ENCODE assay signal across 21 cellular contexts in genomic region chr15:101434032-101434920, GRCh38. TPM values are rescaled to one million over a fixed set of nuclear protein-coding genes. Genes with fewer than 3 reads are reported as not detected.
A peak's percentile ranks its signal among the peaks of the same experiment; 100 is the strongest.
DNase-seq lines count a peak whose midpoint lies in the region; ATAC-seq and TF ChIP-seq lines count a peak whose summit lies in the region.
"Had no signal": no experiment of that assay in that cellular context is flagged by ENCODE, and none has a peak within 500 bp of the region (broad histone marks: within the 10 kb centered on the region; RNA-seq: fewer than 3 reads in every experiment).

No MANE protein-coding gene starts in this region.

- H3K27ac ChIP-seq in osteoblast (ENCODE audit: low read depth, low read length): no peak overlapping the region
- H3K27ac ChIP-seq: C4-2B, KMS-11, PC-9, SK-N-MC had no signal

- no peak overlapping the region for H3K27ac Mint-ChIP-seq in activated CD8-positive, alpha-beta memory T cell treated with anti-CD3 and anti-CD28 coated beads, Interleukin-2, amount 10 ng/mL, durations not matched to agents 7 days and 5 days

- ATAC-seq in activated CD8-positive, alpha-beta memory T cell treated with anti-CD3 and anti-CD28 coated beads, Interleukin-2, amount 10 ng/mL, durations not matched to agents 7 days and 5 days: no peak
- ATAC-seq in left lobe of liver (no peak), HG03108 (IDR thresholded peaks at IDR 0.05; ENCODE audit: unreplicated experiment) (no peak), GM18502 (IDR thresholded peaks at IDR 0.05; ENCODE audit: poor library complexity, unreplicated experiment) (no peak), GM18498 (IDR thresholded peaks at IDR 0.05; ENCODE audit: unreplicated experiment) (no peak)

- H3K4me2 ChIP-seq in osteoblast (ENCODE audit: insufficient read depth, low read length): no peak overlapping the region
- H3K4me2 ChIP-seq: KMS-11, PC-9 had no signal

- no peaks in the 10 kb centered on the region for H4K20me1 ChIP-seq in osteoblast (ENCODE audit: insufficient read depth, low read length)

- H3K36me3 ChIP-seq in osteoblast (ENCODE audit: insufficient read depth, low read length): no peaks in the 10 kb centered on the region

- no peaks in the 10 kb centered on the region for H3K36me3 Mint-ChIP-seq in activated CD8-positive, alpha-beta memory T cell treated with anti-CD3 and anti-CD28 coated beads, Interleukin-2, amount 10 ng/mL, durations not matched to agents 7 days and 5 days

- no peak for TF ChIP-seq CTCF in osteoblast (IDR thresholded peaks at IDR 0.05; ENCODE audit: extremely low read depth, low read depth, low read length)

- no peaks in the 10 kb centered on the region for H3K4me1 Mint-ChIP-seq in activated CD8-positive, alpha-beta memory T cell treated with anti-CD3 and anti-CD28 coated beads, Interleukin-2, amount 10 ng/mL, durations not matched to agents 7 days and 5 days

- peaks cover 2% of the 10 kb centered on the region for H3K27me3 ChIP-seq in osteoblast (ENCODE audit: insufficient read depth, low read length)

- no peak overlapping the region for H2AFZ ChIP-seq in osteoblast (ENCODE audit: low read length)
- H2AFZ ChIP-seq: PC-9 had no signal

- no peak overlapping the region for H3K4me3 Mint-ChIP-seq in activated CD8-positive, alpha-beta memory T cell treated with anti-CD3 and anti-CD28 coated beads, Interleukin-2, amount 10 ng/mL, durations not matched to agents 7 days and 5 days

- H3K4me3 ChIP-seq in osteoblast (ENCODE audit: insufficient read depth, low read length): no peak overlapping the region
- H3K4me3 ChIP-seq: PC-9, SK-N-MC had no signal

- CTCF ChIA-PET in activated CD8-positive, alpha-beta memory T cell treated with anti-CD3 and anti-CD28 coated beads, Interleukin-2, amount 10 ng/mL, durations not matched to agents 7 days and 5 days (lab: Charles Lee): no interaction called here

- H3K9me3 Mint-ChIP-seq in activated CD8-positive, alpha-beta memory T cell treated with anti-CD3 and anti-CD28 coated beads, Interleukin-2, amount 10 ng/mL, durations not matched to agents 7 days and 5 days (ENCODE audit: low read depth): no peaks in the 10 kb centered on the region

- no peaks in the 10 kb centered on the region for H3K79me2 ChIP-seq in osteoblast (ENCODE audit: insufficient read depth, low read length)

- H3K27me3 Mint-ChIP-seq in activated CD8-positive, alpha-beta memory T cell treated with anti-CD3 and anti-CD28 coated beads, Interleukin-2, amount 10 ng/mL, durations not matched to agents 7 days and 5 days: peaks cover 2% of the 10 kb centered on the region

- DNase-seq in activated CD8-positive, alpha-beta memory T cell treated with anti-CD3 and anti-CD28 coated beads, Interleukin-2, amount 10 ng/mL, durations not matched to agents 7 days and 5 days: peak; percentile 35
- DNase-seq in activated CD8-positive, alpha-beta memory T cell treated with anti-CD3 and anti-CD28 coated beads, Interleukin-2, amount 50 U/mL, for 48 hours: no peak
- DNase-seq in amniotic epithelial cell (ENCODE audit: low read depth) (peak; percentile 29), left lobe of liver (ENCODE audit: low spot score) (peak; percentile 41), osteoblast (ENCODE audit: insufficient read length, low spot score, missing footprints) (peak; percentile 49)
- DNase-seq: EL, GF-D8, IMR-90, NCI-H1048, NCI-H1417 treated with DMSO at 0.1 percent for 48 hours, NCI-H1930, NCI-H748 treated with DMSO at 0.1 percent for 48 hours, PC-9, RPMI8226, SHP77 treated with DMSO at 0.1 percent for 48 hours had no signal

- H3K9me3 ChIP-seq in osteoblast (ENCODE audit: low read depth, low read length): no peaks in the 10 kb centered on the region

- H3K4me1 ChIP-seq in osteoblast (ENCODE audit: insufficient read depth, low read length): peaks cover 4% of the 10 kb centered on the region

RNA-seq across cellular contexts. Expression of gene PCSK6, which starts 55.2 kb away (rescaled TPM):
- 1 to 10 TPM in 1 of 2 experiments, under 1 TPM in 1; 0.44 to 1.5 TPM for total RNA-seq in activated CD8-positive, alpha-beta memory T cell treated with anti-CD3 and anti-CD28 coated beads, Interleukin-2, amount 10 ng/mL, durations not matched to agents 7 days and 5 days
- total RNA-seq in left lobe of liver (180 TPM), osteoblast (0.29 and 0.72 TPM in 2 replicates)
- total RNA-seq: IMR-90 had no signal

Comparison
In these comparisons a context has a peak if more than half of its experiments do, and no peak if none do; other contexts are left out.
1. RNA of gene PCSK6, which starts 55.2 kb away (total RNA-seq): 180 TPM in left lobe of liver (single experiment); 0.44 to 1.5 TPM in activated CD8-positive, alpha-beta memory T cell treated with anti-CD3 and anti-CD28 coated beads, Interleukin-2, amount 10 ng/mL, durations not matched to agents 7 days and 5 days and 0.29 to 0.72 TPM in osteoblast; every median in the first group is over 10 times any median in the second.